13 cellular contexts compared by ENCODE assay signal in the genomic region with DNA sequence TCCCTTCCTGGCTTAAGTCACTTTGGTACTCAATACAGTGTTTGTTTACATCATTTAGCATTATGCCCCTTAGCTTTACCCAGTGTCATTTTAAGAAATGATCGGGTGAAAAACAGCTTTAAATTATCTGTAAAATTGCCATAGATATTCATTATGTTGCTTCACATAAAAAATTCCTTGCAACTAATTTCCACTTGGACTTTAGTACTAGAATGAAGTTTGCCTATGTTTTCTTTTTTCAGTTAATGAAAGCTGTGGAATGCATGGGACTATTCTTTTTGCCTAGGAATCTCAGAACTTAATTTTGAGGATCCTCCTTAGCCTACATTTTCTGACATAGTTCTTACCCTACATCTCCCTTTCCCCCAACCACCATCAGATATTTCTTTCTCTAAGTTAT.
"Had no signal": no experiment of that assay in that cellular context is flagged by ENCODE, and none has a peak within 500 bp of the region (broad histone marks: within the 10 kb centered on the region; RNA-seq: fewer than 3 reads in every experiment).

No MANE protein-coding gene starts in this region.

- H3K36me3 ChIP-seq: cardiac muscle cell, gastrocnemius medialis, left ventricle myocardium inferior, pancreas, tibial artery had no signal

- H3K27ac ChIP-seq: left ventricle myocardium inferior, skin epidermis, tibial artery had no signal

- H3K27me3 ChIP-seq: cardiac muscle cell, gastrocnemius medialis, pancreas had no signal

- H3K4me1 ChIP-seq: tibial artery had no signal

- H3K4me3 ChIP-seq: cardiac muscle cell, gastrocnemius medialis, left ventricle myocardium inferior, skin epidermis, tibial artery had no signal

- H3K9me3 ChIP-seq: gastrocnemius medialis, left ventricle myocardium inferior, pancreas, tibial artery had no signal

- DNase-seq: activated CD8-positive, alpha-beta memory T cell treated with anti-CD3 and anti-CD28 coated beads, Interleukin-2, amount 50 U/mL, for 4 hours; activated CD8-positive, alpha-beta T cell treated with anti-CD3 and anti-CD28 coated beads for 36 hours; activated naive CD8-positive, alpha-beta T cell treated with anti-CD3 and anti-CD28 coated beads, Interleukin-2, amount 10 ng/mL, durations not matched to agents 7 days and 5 days; activated T-cell treated with anti-CD3 and anti-CD28 coated beads, Interleukin-2, amount 50 U/mL, for 72 hours; anterior cingulate cortex; gastrocnemius medialis; kidney; left ventricle myocardium inferior; pancreas; retina; tibial artery had no signal
